In genomic region chr6:15387118-15387517, GRCh38 we compare ENCODE assay signal across 15 cellular contexts.
DNase-seq lines count a peak whose midpoint lies in the region; ATAC-seq, FAIRE-seq and TF ChIP-seq lines count a peak whose summit lies in the region.
"Had no signal": no experiment of that assay in that cellular context is flagged by ENCODE, and none has a peak within 500 bp of the region (broad histone marks: within the 10 kb centered on the region; RNA-seq: fewer than 3 reads in every experiment).

No MANE protein-coding gene starts in this region.

- H3K9me3 ChIP-seq in kidney (ENCODE audit: control insufficient read depth in 1 of 2, low read length in 2 of 2): no peaks in the 10 kb centered on the region
- H3K9me3 ChIP-seq: pancreas had no signal

- peak; percentile 69 for ATAC-seq in GM18868 (IDR thresholded peaks at IDR 0.05; ENCODE audit: unreplicated experiment)
- no peak for ATAC-seq in GM21367 (IDR thresholded peaks at IDR 0.05; ENCODE audit: unreplicated experiment)
- ATAC-seq: CD8-positive, alpha-beta T cell had no signal

- peaks cover 13 to 54% of the 10 kb centered on the region in 2 donors for H3K36me3 Mint-ChIP-seq in CD14-positive monocyte
- no peaks in the 10 kb centered on the region for H3K36me3 Mint-ChIP-seq in T-helper 2 cell treated with Interferon-gamma antibody and Interleukin-4, amounts not matched to agents 5 μg/mL and 100 μg/mL, for 36 hours (ENCODE audit: low read depth)
- H3K36me3 Mint-ChIP-seq: brain had no signal

- H3K4me3 Mint-ChIP-seq in CD14-positive monocyte: no peak overlapping the region
- H3K4me3 Mint-ChIP-seq in T-helper 2 cell treated with Interferon-gamma antibody and Interleukin-4, amounts not matched to agents 5 μg/mL and 100 μg/mL, for 36 hours: no peak overlapping the region
- H3K4me3 Mint-ChIP-seq: brain; CD8-positive, alpha-beta T cell had no signal

- peaks cover 5 to 21% of the 10 kb centered on the region in 2 donors for H3K4me1 ChIP-seq in kidney (ENCODE audit: control insufficient read depth in 1 of 2, insufficient read depth in 1 of 2, low read depth in 1 of 2, low read length in 2 of 2)

- no peaks in the 10 kb centered on the region for H3K9me3 Mint-ChIP-seq in CD14-positive monocyte
- H3K9me3 Mint-ChIP-seq in T-helper 2 cell treated with Interferon-gamma antibody and Interleukin-4, amounts not matched to agents 5 μg/mL and 100 μg/mL, for 36 hours: no peaks in the 10 kb centered on the region
- H3K9me3 Mint-ChIP-seq: brain; CD8-positive, alpha-beta T cell had no signal

- no peak for TF ChIP-seq CTCF in CD14-positive monocyte (IDR thresholded peaks at IDR 0.05)
- no peak for TF ChIP-seq CTCF in D721Med (IDR thresholded peaks at IDR 0.05; ENCODE audit: insufficient read depth, missing control alignments)
- TF ChIP-seq CTCF in kidney (IDR thresholded peaks at IDR 0.05; ENCODE audit: borderline replicate concordance, extremely low read depth, insufficient read depth): no peak

- H3K9ac ChIP-seq in kidney (ENCODE audit: low read length in 2 of 2): no peak overlapping the region

- no peak for DNase-seq in CD14-positive monocyte (ENCODE audit: low spot score)
- no peak for DNase-seq in T-helper 2 cell treated with Interferon-gamma antibody and Interleukin-4, amounts not matched to agents 5 μg/mL and 100 μg/mL, for 36 hours (ENCODE audit: low spot score)
- peak; percentile 22 for DNase-seq in kidney tubule cell (ENCODE audit: low spot score)
- DNase-seq in D721Med (ENCODE audit: insufficient read length, low spot score): no peak
- no peak for DNase-seq in kidney
- DNase-seq in activated CD8-positive, alpha-beta memory T cell treated with anti-CD3 and anti-CD28 coated beads for 24 hours: no peak
- DNase-seq: CD8-positive, alpha-beta T cell; KG1; NK-92 treated with Interleukin-12 subunit alpha and Interleukin-12 subunit beta, amount 100 ng/mL, for 24 hours; pancreas; stimulated activated naive CD4-positive, alpha-beta T cell treated with Interleukin-2 at 50 U/mL for 16 hours had no signal

- no peak overlapping the region for H3K4me3 ChIP-seq in kidney (ENCODE audit: low read length in 2 of 2)
- H3K4me3 ChIP-seq: hepatocyte, pancreas had no signal

- peaks cover 0 to 3% (median 2%) of the 10 kb centered on the region in 3 donors for H3K27me3 Mint-ChIP-seq in CD14-positive monocyte (ENCODE audit: low read depth in 3 of 3)
- H3K27me3 Mint-ChIP-seq in T-helper 2 cell treated with Interferon-gamma antibody and Interleukin-4, amounts not matched to agents 5 μg/mL and 100 μg/mL, for 36 hours (ENCODE audit: low read depth): no peaks in the 10 kb centered on the region
- H3K27me3 Mint-ChIP-seq: brain had no signal

- FAIRE-seq in D721Med (lab: Jason Lieb, UNC) (no peak), kidney (lab: Jason Lieb, UNC) (no peak)
- FAIRE-seq: pancreas had no signal

- peaks cover 88% of the 10 kb centered on the region for H3K4me1 Mint-ChIP-seq in CD14-positive monocyte
- peaks cover 59% of the 10 kb centered on the region for H3K4me1 Mint-ChIP-seq in T-helper 2 cell treated with Interferon-gamma antibody and Interleukin-4, amounts not matched to agents 5 μg/mL and 100 μg/mL, for 36 hours (ENCODE audit: low read depth)

- H3K36me3 ChIP-seq in kidney (ENCODE audit: control insufficient read depth in 1 of 2, insufficient read depth in 2 of 2, low read length in 2 of 2): no peaks in the 10 kb centered on the region
- H3K36me3 ChIP-seq: pancreas had no signal

- no peak overlapping the region for H3K27ac ChIP-seq in kidney (ENCODE audit: low read depth in 2 of 2, low read length in 2 of 2)
- H3K27ac ChIP-seq: hepatocyte, pancreas had no signal

- H3K27ac Mint-ChIP-seq in CD14-positive monocyte: peak overlapping the region in 5 of 7 donors; percentile 21 to 68 (median 61)
- H3K27ac Mint-ChIP-seq in T-helper 2 cell treated with Interferon-gamma antibody and Interleukin-4, amounts not matched to agents 5 μg/mL and 100 μg/mL, for 36 hours: peak overlapping the region; percentile 43
- H3K27ac Mint-ChIP-seq: CD8-positive, alpha-beta T cell had no signal

- intact Hi-C loops in CD14-positive monocyte (cut with micrococcal nuclease): no loop called here
- intact Hi-C loops in kidney (cut with DNase I): no loop called here
